In genomic region chr19:40740747-40741146, GRCh38 we compare ENCODE assay signal across 10 cellular contexts.
DNase-seq lines count a peak whose midpoint lies in the region; ATAC-seq and TF ChIP-seq lines count a peak whose summit lies in the region.
"Had no signal": no experiment of that assay in that cellular context is flagged by ENCODE, and none has a peak within 500 bp of the region (broad histone marks: within the 10 kb centered on the region; RNA-seq: fewer than 3 reads in every experiment).

No MANE protein-coding gene starts in this region.

- peak; percentile 6; the same call in 1 of the 3 replicates for ATAC-seq in RWPE2 (ENCODE audit: low read depth)
- no peak for ATAC-seq in GM19023 (IDR thresholded peaks at IDR 0.05; ENCODE audit: unreplicated experiment)

- no peaks in the 10 kb centered on the region for H3K9me3 ChIP-seq in RWPE2 (ENCODE audit: severe bottlenecking)
- no peaks in the 10 kb centered on the region for H3K9me3 ChIP-seq in tibial artery

- H3K4me3 ChIP-seq in RWPE2 (ENCODE audit: severe bottlenecking), result no peak overlapping the region
- no peak overlapping the region for H3K4me3 ChIP-seq in tibial artery

- intact Hi-C loops in tibial artery (cut with DNase I; ENCODE audit: low total_unique reads), result no loop called here

- DNase-seq in RWPE2 (ENCODE audit: low spot score), result no peak
- DNase-seq in fibroblast of gingiva (ENCODE audit: low read depth), result peak; percentile 92
- peak; percentile 61 for DNase-seq in midbrain (lab: John Stamatoyannopoulos, UW)
- DNase-seq in tibial artery, result peak; percentile 84 to 89
- no peak for DNase-seq in NCI-H446 (lab: John Stamatoyannopoulos, UW)
- DNase-seq in activated effector memory CD4-positive, alpha-beta T cell treated with anti-CD3 and anti-CD28 coated beads, Interleukin-2, amount 50 U/mL, for 16 hours, result no peak
- DNase-seq: activated CD4-positive, alpha-beta T cell treated with anti-CD3 and anti-CD28 coated beads for 48 hours; activated naive CD8-positive, alpha-beta T cell treated with anti-CD3 and anti-CD28 coated beads, Interleukin-2, amount 10 ng/mL, durations not matched to agents 7 days and 5 days; NCI-H1436 treated with DMSO at 0.1 percent for 48 hours had no signal

- no peaks in the 10 kb centered on the region for H3K27me3 ChIP-seq in RWPE2 (ENCODE audit: insufficient read depth, poor library complexity, severe bottlenecking)
- no peaks in the 10 kb centered on the region for H3K27me3 ChIP-seq in tibial artery

- H3K27ac ChIP-seq in RWPE2 (ENCODE audit: poor library complexity, severe bottlenecking) (no peak overlapping the region), tibial artery (peak overlapping the region; percentile 42 to 63)

- H3K4me1 ChIP-seq in RWPE2 (ENCODE audit: insufficient read depth, poor library complexity, severe bottlenecking), result no peaks in the 10 kb centered on the region
- H3K4me1 ChIP-seq in tibial artery, result peaks cover 0 to 24% (median 15%) of the 10 kb centered on the region in 4 donors

- peaks cover 37% of the 10 kb centered on the region for H3K36me3 ChIP-seq in RWPE2 (ENCODE audit: low read depth)
- peaks cover 34 to 55% (median 48%) of the 10 kb centered on the region in 3 donors for H3K36me3 ChIP-seq in tibial artery

- TF ChIP-seq CTCF in RWPE2 (IDR thresholded peaks at IDR 0.05; ENCODE audit: poor library complexity, severe bottlenecking) (no peak), tibial artery (IDR thresholded peaks at IDR 0.05) (no peak)

Comparison
In these comparisons a context has a peak if more than half of its experiments do, and no peak if none do; other contexts are left out.
1. DNase-seq: peak in fibroblast of gingiva (single experiment), midbrain (single experiment) and tibial artery (2 of 2); none in RWPE2 (single experiment), NCI-H446 (0 of 2) and activated effector memory CD4-positive, alpha-beta T cell treated with anti-CD3 and anti-CD28 coated beads, Interleukin-2, amount 50 U/mL, for 16 hours (single experiment).